Comparison of ENCODE assay signal across 14 cellular contexts in the genomic region with DNA sequence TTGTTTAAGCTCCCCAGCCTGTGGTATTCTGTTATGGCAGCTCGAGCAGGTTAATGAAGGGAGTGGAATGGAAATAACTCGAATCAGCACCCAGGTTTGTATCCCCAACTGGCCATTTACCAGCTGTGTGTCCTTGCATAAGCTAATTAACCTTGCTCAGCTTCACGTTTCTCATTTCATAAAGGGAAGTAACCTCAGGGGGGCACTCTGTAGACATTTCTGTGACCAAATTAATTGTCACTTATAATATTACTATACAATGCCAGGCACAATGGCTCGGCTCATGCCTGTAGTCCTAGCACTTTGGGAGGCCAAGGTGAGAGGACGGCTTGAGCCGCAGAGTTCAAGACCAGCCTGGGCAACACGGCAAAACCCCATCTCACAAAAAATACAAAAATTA. TPM values are rescaled to one million over a fixed set of nuclear protein-coding genes. Genes with fewer than 3 reads are reported as not detected.
DNase-seq lines count a peak whose midpoint lies in the region; ATAC-seq, FAIRE-seq and TF ChIP-seq lines count a peak whose summit lies in the region.
"Had no signal": no experiment of that assay in that cellular context is flagged by ENCODE, and none has a peak within 500 bp of the region (broad histone marks: within the 10 kb centered on the region; RNA-seq: fewer than 3 reads in every experiment).

No MANE protein-coding gene starts in this region.

- H3K27ac ChIP-seq in small intestine (ENCODE audit: low read depth in 1 of 2, low read length in 1 of 2) = no peak overlapping the region
- H3K27ac ChIP-seq: neural progenitor cell had no signal

- POLR2A ChIA-PET in activated CD8-positive, alpha-beta T cell treated with anti-CD3 and anti-CD28 coated beads for 36 hours (lab: Charles Lee) = no interaction called here
- POLR2A ChIA-PET in activated CD8-positive, alpha-beta T cell treated with anti-CD3 and anti-CD28 coated beads, Interleukin-2, amount 10 ng/mL, durations not matched to agents 7 days and 5 days (lab: Charles Lee) = no interaction called here

- H3K4me1 ChIP-seq in small intestine (ENCODE audit: control insufficient read depth in 2 of 2, insufficient read depth in 1 of 2, low read depth in 1 of 2, low read length in 1 of 2) = no peaks in the 10 kb centered on the region

- no peak overlapping the region for H3K4me3 ChIP-seq in small intestine (ENCODE audit: low read depth in 1 of 2, low read length in 2 of 2)
- H3K4me3 ChIP-seq: neural progenitor cell had no signal

- H3K27me3 ChIP-seq in small intestine (ENCODE audit: control insufficient read depth in 2 of 2, insufficient read depth in 2 of 2, low read length in 2 of 2) = no peaks in the 10 kb centered on the region
- H3K27me3 ChIP-seq: neural progenitor cell had no signal

- TF ChIP-seq CTCF in activated CD8-positive, alpha-beta T cell treated with anti-CD3 and anti-CD28 coated beads for 36 hours (IDR thresholded peaks at IDR 0.05) = peak; percentile 16

- CTCF ChIA-PET in activated CD8-positive, alpha-beta T cell treated with anti-CD3 and anti-CD28 coated beads for 36 hours (lab: Charles Lee) = interaction anchor here (0.6 to 1.5 kb wide), 6 partner anchors 9 to 296 kb away, joined by 3 to 12 read pairs (median 4); no protein-coding TSS in a partner anchor
- CTCF ChIA-PET in activated CD8-positive, alpha-beta T cell treated with anti-CD3 and anti-CD28 coated beads, Interleukin-2, amount 10 ng/mL, durations not matched to agents 7 days and 5 days (lab: Charles Lee) = interaction anchor here (0.6 to 2.3 kb wide), 6 partner anchors 9 to 300 kb away, joined by 3 to 10 read pairs (median 4); no protein-coding TSS in a partner anchor

- no peak overlapping the region for H3K27ac Mint-ChIP-seq in activated CD8-positive, alpha-beta T cell treated with anti-CD3 and anti-CD28 coated beads for 36 hours
- no peak overlapping the region for H3K27ac Mint-ChIP-seq in activated CD8-positive, alpha-beta T cell treated with anti-CD3 and anti-CD28 coated beads, Interleukin-2, amount 10 ng/mL, durations not matched to agents 7 days and 5 days
- peak overlapping the region; percentile 61 for H3K27ac Mint-ChIP-seq in T-helper 17 cell
- H3K27ac Mint-ChIP-seq: neural progenitor cell had no signal

- H3K36me3 ChIP-seq in small intestine (ENCODE audit: control insufficient read depth in 2 of 2, insufficient read depth in 2 of 2, low read length in 2 of 2) = no peaks in the 10 kb centered on the region
- H3K36me3 ChIP-seq: neural progenitor cell had no signal

- ATAC-seq in activated CD8-positive, alpha-beta T cell treated with anti-CD3 and anti-CD28 coated beads for 36 hours = no peak
- no peak for ATAC-seq in activated CD8-positive, alpha-beta T cell treated with anti-CD3 and anti-CD28 coated beads, Interleukin-2, amount 10 ng/mL, durations not matched to agents 7 days and 5 days
- ATAC-seq in T-helper 17 cell (no peak), esophagus mucosa (no peak), GM18873 (IDR thresholded peaks at IDR 0.05; ENCODE audit: low FRiP score, unreplicated experiment) (no peak)

- no peak for FAIRE-seq in small intestine (lab: Jason Lieb, UNC)
- FAIRE-seq: islet of Langerhans had no signal

- no peak overlapping the region for H3K4me3 Mint-ChIP-seq in activated CD8-positive, alpha-beta T cell treated with anti-CD3 and anti-CD28 coated beads for 36 hours
- no peak overlapping the region for H3K4me3 Mint-ChIP-seq in activated CD8-positive, alpha-beta T cell treated with anti-CD3 and anti-CD28 coated beads, Interleukin-2, amount 10 ng/mL, durations not matched to agents 7 days and 5 days
- H3K4me3 Mint-ChIP-seq in T-helper 17 cell = no peak overlapping the region
- H3K4me3 Mint-ChIP-seq: neural progenitor cell had no signal

- 49 to 65% (median 53%) methylated on average over 7 of the region's 7 CpGs for whole genome bisulfite sequencing in small intestine, 3 donors

- no peaks in the 10 kb centered on the region for H3K27me3 Mint-ChIP-seq in activated CD8-positive, alpha-beta T cell treated with anti-CD3 and anti-CD28 coated beads for 36 hours
- H3K27me3 Mint-ChIP-seq in activated CD8-positive, alpha-beta T cell treated with anti-CD3 and anti-CD28 coated beads, Interleukin-2, amount 10 ng/mL, durations not matched to agents 7 days and 5 days (ENCODE audit: low read depth) = no peaks in the 10 kb centered on the region
- H3K27me3 Mint-ChIP-seq in T-helper 17 cell = no peaks in the 10 kb centered on the region

- DNase-seq in activated CD8-positive, alpha-beta T cell treated with anti-CD3 and anti-CD28 coated beads for 36 hours = no peak
- DNase-seq in activated CD8-positive, alpha-beta T cell treated with anti-CD3 and anti-CD28 coated beads, Interleukin-2, amount 10 ng/mL, durations not matched to agents 7 days and 5 days = no peak
- DNase-seq in MV-4-11 (lab: John Stamatoyannopoulos, UW) (peak; percentile 43), T-helper 17 cell (no peak), small intestine (peak; percentile 12), amygdala (lab: John Stamatoyannopoulos, UW) (no peak)
- DNase-seq: activated effector memory CD4-positive, alpha-beta T cell treated with Interleukin-2 at 50 U/mL for 16 hours; NCI-H2029 treated with DMSO at 0.1 percent for 48 hours; SIG-M5; stimulated activated CD4-positive, alpha-beta T cell treated with anti-CD3 and anti-CD28 coated beads, Interleukin-15, amount 100 ng/mL, for 24 hours had no signal

- H3K9me3 Mint-ChIP-seq in activated CD8-positive, alpha-beta T cell treated with anti-CD3 and anti-CD28 coated beads for 36 hours = no peaks in the 10 kb centered on the region
- H3K9me3 Mint-ChIP-seq in activated CD8-positive, alpha-beta T cell treated with anti-CD3 and anti-CD28 coated beads, Interleukin-2, amount 10 ng/mL, durations not matched to agents 7 days and 5 days (ENCODE audit: insufficient read depth) = no peaks in the 10 kb centered on the region
- H3K9me3 Mint-ChIP-seq: neural progenitor cell had no signal

- H3K9me3 ChIP-seq in T-helper 17 cell (ENCODE audit: control insufficient read depth, low read length, poor library complexity, severe bottlenecking) (no peaks in the 10 kb centered on the region), small intestine (ENCODE audit: control insufficient read depth, low read depth) (no peaks in the 10 kb centered on the region)

- peaks cover 6% of the 10 kb centered on the region for H3K4me1 Mint-ChIP-seq in activated CD8-positive, alpha-beta T cell treated with anti-CD3 and anti-CD28 coated beads for 36 hours (ENCODE audit: low read depth)
- H3K4me1 Mint-ChIP-seq in activated CD8-positive, alpha-beta T cell treated with anti-CD3 and anti-CD28 coated beads, Interleukin-2, amount 10 ng/mL, durations not matched to agents 7 days and 5 days (ENCODE audit: low read depth) = no peaks in the 10 kb centered on the region
- H3K4me1 Mint-ChIP-seq in T-helper 17 cell = peaks cover 16% of the 10 kb centered on the region

- H3K36me3 Mint-ChIP-seq in activated CD8-positive, alpha-beta T cell treated with anti-CD3 and anti-CD28 coated beads for 36 hours (ENCODE audit: low read depth) = peaks cover 8% of the 10 kb centered on the region
- peaks cover 36% of the 10 kb centered on the region for H3K36me3 Mint-ChIP-seq in activated CD8-positive, alpha-beta T cell treated with anti-CD3 and anti-CD28 coated beads, Interleukin-2, amount 10 ng/mL, durations not matched to agents 7 days and 5 days (ENCODE audit: low read depth)
- H3K36me3 Mint-ChIP-seq in T-helper 17 cell (ENCODE audit: low read depth) = peaks cover 8% of the 10 kb centered on the region
- H3K36me3 Mint-ChIP-seq: neural progenitor cell had no signal

- intact Hi-C loops in activated CD8-positive, alpha-beta T cell treated with anti-CD3 and anti-CD28 coated beads for 36 hours (cut with micrococcal nuclease) = no loop called here

RNA-seq across cellular contexts. Expression of a gene that starts 13.8 kb away (rescaled TPM):
- 10 to 100 TPM; 11.3 to 13.8 TPM for total RNA-seq in activated CD8-positive, alpha-beta T cell treated with anti-CD3 and anti-CD28 coated beads for 36 hours
- total RNA-seq in activated CD8-positive, alpha-beta T cell treated with anti-CD3 and anti-CD28 coated beads, Interleukin-2, amount 10 ng/mL, durations not matched to agents 7 days and 5 days = 10 to 100 TPM; 61.5 to 65.0 TPM
- 10 to 100 TPM; 57.2 to 88.5 TPM for total RNA-seq in T-helper 17 cell
- polyA plus RNA-seq in small intestine = 10 to 100 TPM in 1 of 3 donors, 1 to 10 TPM in 2; 2.7 to 20.5 (median 7.6) TPM
- 2.0 TPM for total RNA-seq in esophagus mucosa

RNA-seq across cellular contexts. Expression of a gene that starts 46.4 kb away (rescaled TPM):
- 10 to 100 TPM; 68.1 to 71.4 TPM for total RNA-seq in activated CD8-positive, alpha-beta T cell treated with anti-CD3 and anti-CD28 coated beads for 36 hours
- 10 to 100 TPM; 38.5 to 40.7 TPM for total RNA-seq in activated CD8-positive, alpha-beta T cell treated with anti-CD3 and anti-CD28 coated beads, Interleukin-2, amount 10 ng/mL, durations not matched to agents 7 days and 5 days
- total RNA-seq in T-helper 17 cell (10 to 100 TPM; 16.7 to 17.4 TPM), esophagus mucosa (20.1 TPM)
- 10 to 100 TPM; 61.4 to 70.8 (median 62.0) TPM for polyA plus RNA-seq in small intestine

Comparison
In these comparisons a context has a peak if more than half of its experiments do, and no peak if none do; other contexts are left out.
1. DNase-seq: peak in MV-4-11 (single experiment) and small intestine (single experiment); none in activated CD8-positive, alpha-beta T cell treated with anti-CD3 and anti-CD28 coated beads for 36 hours (single experiment), activated CD8-positive, alpha-beta T cell treated with anti-CD3 and anti-CD28 coated beads, Interleukin-2, amount 10 ng/mL, durations not matched to agents 7 days and 5 days (single experiment), T-helper 17 cell (0 of 3) and amygdala (0 of 56).